In genomic region chr1:67446893-67447292, GRCh38 we compare ENCODE assay signal across 21 cellular contexts. TPM values are rescaled to one million over a fixed set of nuclear protein-coding genes. Genes with fewer than 3 reads are reported as not detected.
DNase-seq lines count a peak whose midpoint lies in the region; ATAC-seq and TF ChIP-seq lines count a peak whose summit lies in the region.
"Had no signal": no experiment of that assay in that cellular context is flagged by ENCODE, and none has a peak within 500 bp of the region (broad histone marks: within the 10 kb centered on the region; RNA-seq: fewer than 3 reads in every experiment).

No MANE protein-coding gene starts in this region.

- DNase-seq in dermis blood vessel endothelial cell (peak; percentile 64), WTC11 (ENCODE audit: low spot score) (no peak), activated T-cell treated with anti-CD3 and anti-CD28 coated beads for 4 hours (no peak), occipital lobe (lab: John Stamatoyannopoulos, UW) (no peak)
- DNase-seq: ACHN; Calu3; CD8-positive, alpha-beta memory T cell; H7; MV-4-11; NCI-H1417; NCI-H1694 treated with DMSO at 0.1 percent for 48 hours; NCI-H2081 treated with DMSO at 0.1 percent for 48 hours; NCI-H446 treated with DMSO at 0.1 percent for 48 hours; NCI-H526 treated with DMSO at 0.1 percent for 48 hours; PC-9; RPMI8226; SJCRH30 had no signal

- peak; percentile 64 for ATAC-seq in GM18907 (IDR thresholded peaks at IDR 0.05; ENCODE audit: unreplicated experiment)
- ATAC-seq in WTC11, result no peak

- H4K20me1 ChIP-seq in BLaER1 treated with 17β-estradiol and CSF1 and Interleukin-3, amounts not matched to agents 10 nM and 100 nM, result no peaks in the 10 kb centered on the region

- POLR2A ChIA-PET in WTC11 (lab: Charles Lee), result no interaction called here

- peak overlapping the region in 9 of 11 experiments; percentile 0 to 72 (median 55); a peak in 16 of 22 replicates for H3K4me2 ChIP-seq in BLaER1 treated with 17β-estradiol and CSF1 and Interleukin-3, amounts not matched to agents 10 nM and 100 nM
- H3K4me2 ChIP-seq: PC-9 had no signal

- H3K36me3 ChIP-seq in BLaER1 treated with 17β-estradiol and CSF1 and Interleukin-3, amounts not matched to agents 10 nM and 100 nM, result no peaks in the 10 kb centered on the region
- H3K36me3 ChIP-seq in skeletal muscle tissue (ENCODE audit: control insufficient read depth in 3 of 3, insufficient read depth in 3 of 3, low read length in 3 of 3), result no peaks in the 10 kb centered on the region
- H3K36me3 ChIP-seq: SJCRH30 had no signal

- H3K27ac Mint-ChIP-seq in WTC11, result no peak overlapping the region
- H3K27ac Mint-ChIP-seq: IgD-negative memory B cell had no signal

- no peak for TF ChIP-seq CTCF in WTC11 (IDR thresholded peaks at IDR 0.05)

- no peaks in the 10 kb centered on the region for H3K9me3 Mint-ChIP-seq in WTC11
- H3K9me3 Mint-ChIP-seq: CD8-positive, alpha-beta memory T cell; IgD-negative memory B cell had no signal

- H3K9me3 ChIP-seq in BLaER1 treated with 17β-estradiol and CSF1 and Interleukin-3, amounts not matched to agents 10 nM and 100 nM (replicated peaks in 1 of 11), result no peaks in the 10 kb centered on the region
- no peaks in the 10 kb centered on the region for H3K9me3 ChIP-seq in skeletal muscle tissue (ENCODE audit: control insufficient read depth in 3 of 3, low read length in 3 of 3)
- H3K9me3 ChIP-seq: SJCRH30 had no signal

- no peaks in the 10 kb centered on the region for H3K36me3 Mint-ChIP-seq in WTC11

- no peak overlapping the region for H3K4me3 ChIP-seq in BLaER1 treated with 17β-estradiol and CSF1 and Interleukin-3, amounts not matched to agents 10 nM and 100 nM
- H3K4me3 ChIP-seq in skeletal muscle tissue (ENCODE audit: low read length in 3 of 3), result no peak overlapping the region
- H3K4me3 ChIP-seq: PC-9, SJCRH30 had no signal

- peaks cover 4 to 23% (median 20%) of the 10 kb centered on the region in 10 experiments; a peak in 18 of 20 replicates for H3K4me1 ChIP-seq in BLaER1 treated with 17β-estradiol and CSF1 and Interleukin-3, amounts not matched to agents 10 nM and 100 nM
- peaks cover 0 to 7% (median 0%) of the 10 kb centered on the region in 3 donors for H3K4me1 ChIP-seq in skeletal muscle tissue (ENCODE audit: control insufficient read depth in 3 of 3, insufficient read depth in 3 of 3, low read length in 3 of 3)
- H3K4me1 ChIP-seq: SJCRH30 had no signal

- no peaks in the 10 kb centered on the region; the same call in 1 of the 2 replicates for H3K27me3 Mint-ChIP-seq in WTC11 (ENCODE audit: low read depth)

- H3K9ac ChIP-seq in BLaER1 treated with 17β-estradiol and CSF1 and Interleukin-3, amounts not matched to agents 10 nM and 100 nM, result no peak overlapping the region
- H3K9ac ChIP-seq in skeletal muscle tissue (ENCODE audit: low read depth in 1 of 3, low read length in 3 of 3), result peak overlapping the region in 1 of 3 donors; percentile 20

- no peak overlapping the region for H3K27ac ChIP-seq in BLaER1 treated with 17β-estradiol and CSF1 and Interleukin-3, amounts not matched to agents 10 nM and 100 nM
- peak overlapping the region; percentile 15 for H3K27ac ChIP-seq in skeletal muscle tissue (ENCODE audit: low read depth, low read length)
- H3K27ac ChIP-seq: PC-9, SJCRH30 had no signal

- H3K27me3 ChIP-seq in BLaER1 treated with 17β-estradiol and CSF1 and Interleukin-3, amounts not matched to agents 10 nM and 100 nM, result no peaks in the 10 kb centered on the region
- H3K27me3 ChIP-seq in skeletal muscle tissue (ENCODE audit: control insufficient read depth in 3 of 3, insufficient read depth in 3 of 3, low read length in 3 of 3), result no peaks in the 10 kb centered on the region

- CTCF ChIA-PET in WTC11 (lab: Charles Lee), result no interaction called here

- H3K4me3 Mint-ChIP-seq in WTC11, result no peak overlapping the region
- H3K4me3 Mint-ChIP-seq: CD8-positive, alpha-beta memory T cell; IgD-negative memory B cell had no signal

- H3K4me1 Mint-ChIP-seq in WTC11, result peaks cover 9% of the 10 kb centered on the region

TF ChIP-seq in WTC11, 78 proteins besides CTCF, POLR2A, EP300 and RAD21:
- TF ChIP-seq FOXJ3 (CRISPR knock-in tag; IDR thresholded peaks at IDR 0.05; ENCODE audit: borderline replicate concordance), result no peak
- TF ChIP-seq CREB1 (CRISPR knock-in tag; IDR thresholded peaks at IDR 0.05), result no peak
- no peak for TF ChIP-seq ETV6 (CRISPR knock-in tag; IDR thresholded peaks at IDR 0.05)
- TF ChIP-seq ZNF671 (CRISPR knock-in tag; IDR thresholded peaks at IDR 0.05), result no peak
- no peak for TF ChIP-seq ZNF219 (CRISPR knock-in tag; IDR thresholded peaks at IDR 0.05; ENCODE audit: borderline replicate concordance)
- no peak for TF ChIP-seq ZNF138 (CRISPR knock-in tag; conservative IDR thresholded peaks at IDR 0.05)
- TF ChIP-seq ZNF423 (CRISPR knock-in tag; IDR thresholded peaks at IDR 0.05), result no peak
- TF ChIP-seq, protein P1, sequence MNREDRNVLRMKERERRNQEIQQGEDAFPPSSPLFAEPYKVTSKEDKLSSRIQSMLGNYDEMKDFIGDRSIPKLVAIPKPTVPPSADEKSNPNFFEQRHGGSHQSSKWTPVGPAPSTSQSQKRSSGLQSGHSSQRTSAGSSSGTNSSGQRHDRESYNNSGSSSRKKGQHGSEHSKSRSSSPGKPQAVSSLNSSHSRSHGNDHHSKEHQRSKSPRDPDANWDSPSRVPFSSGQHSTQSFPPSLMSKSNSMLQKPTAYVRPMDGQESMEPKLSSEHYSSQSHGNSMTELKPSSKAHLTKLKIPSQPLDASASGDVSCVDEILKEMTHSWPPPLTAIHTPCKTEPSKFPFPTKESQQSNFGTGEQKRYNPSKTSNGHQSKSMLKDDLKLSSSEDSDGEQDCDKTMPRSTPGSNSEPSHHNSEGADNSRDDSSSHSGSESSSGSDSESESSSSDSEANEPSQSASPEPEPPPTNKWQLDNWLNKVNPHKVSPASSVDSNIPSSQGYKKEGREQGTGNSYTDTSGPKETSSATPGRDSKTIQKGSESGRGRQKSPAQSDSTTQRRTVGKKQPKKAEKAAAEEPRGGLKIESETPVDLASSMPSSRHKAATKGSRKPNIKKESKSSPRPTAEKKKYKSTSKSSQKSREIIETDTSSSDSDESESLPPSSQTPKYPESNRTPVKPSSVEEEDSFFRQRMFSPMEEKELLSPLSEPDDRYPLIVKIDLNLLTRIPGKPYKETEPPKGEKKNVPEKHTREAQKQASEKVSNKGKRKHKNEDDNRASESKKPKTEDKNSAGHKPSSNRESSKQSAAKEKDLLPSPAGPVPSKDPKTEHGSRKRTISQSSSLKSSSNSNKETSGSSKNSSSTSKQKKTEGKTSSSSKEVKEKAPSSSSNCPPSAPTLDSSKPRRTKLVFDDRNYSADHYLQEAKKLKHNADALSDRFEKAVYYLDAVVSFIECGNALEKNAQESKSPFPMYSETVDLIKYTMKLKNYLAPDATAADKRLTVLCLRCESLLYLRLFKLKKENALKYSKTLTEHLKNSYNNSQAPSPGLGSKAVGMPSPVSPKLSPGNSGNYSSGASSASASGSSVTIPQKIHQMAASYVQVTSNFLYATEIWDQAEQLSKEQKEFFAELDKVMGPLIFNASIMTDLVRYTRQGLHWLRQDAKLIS (CRISPR knock-in tag; IDR thresholded peaks at IDR 0.05; ENCODE audit: borderline replicate concordance), result no peak
- no peak for TF ChIP-seq HMGA2 (CRISPR knock-in tag; IDR thresholded peaks at IDR 0.05)
- no peak for TF ChIP-seq SMAD4 (CRISPR knock-in tag; IDR thresholded peaks at IDR 0.05)
- TF ChIP-seq ZMAT4 (CRISPR knock-in tag; IDR thresholded peaks at IDR 0.05), result no peak
- no peak for TF ChIP-seq SP1 (CRISPR knock-in tag; conservative IDR thresholded peaks at IDR 0.05)
- no peak for TF ChIP-seq ZSCAN18 (CRISPR knock-in tag; IDR thresholded peaks at IDR 0.05)
- no peak for TF ChIP-seq KAT7 (CRISPR knock-in tag; IDR thresholded peaks at IDR 0.05; ENCODE audit: borderline replicate concordance)
- TF ChIP-seq FOXP1 (CRISPR knock-in tag; IDR thresholded peaks at IDR 0.05; ENCODE audit: borderline replicate concordance), result no peak
TF ChIP-seq in WTC11: peak in this region for 0.

RNA-seq across cellular contexts. Expression of gene SERBP1, which starts 16.7 kb away (rescaled TPM):
- total RNA-seq in dermis blood vessel endothelial cell (250 and 428 TPM in 2 replicates), skeletal muscle tissue (187 TPM), WTC11 (2021) (531 to 543 TPM (median 533 TPM) in 3 replicates), occipital lobe (188 TPM)
